9 cellular contexts compared by ENCODE assay signal in the genomic region with DNA sequence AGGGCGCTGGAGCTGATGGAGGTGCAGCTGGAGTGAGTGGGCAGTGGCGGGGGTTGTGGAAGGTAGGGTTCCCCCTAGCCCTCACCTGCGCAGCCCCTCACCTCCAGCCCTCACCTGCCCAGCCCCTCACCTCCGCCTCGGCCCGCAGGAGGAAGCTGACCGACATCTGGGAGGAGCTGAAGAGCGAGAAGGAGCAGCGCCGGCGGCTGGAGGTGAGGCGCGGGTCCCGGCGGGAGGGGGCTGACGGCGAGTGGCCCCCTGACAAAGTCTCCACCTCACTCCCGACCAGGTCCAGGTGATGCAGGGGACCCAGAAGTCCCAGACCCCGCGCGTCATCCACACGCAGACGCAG. TPM values are rescaled to one million over a fixed set of nuclear protein-coding genes. Genes with fewer than 3 reads are reported as not detected.
DNase-seq lines count a peak whose midpoint lies in the region; ATAC-seq and TF ChIP-seq lines count a peak whose summit lies in the region.
"Had no signal": no experiment of that assay in that cellular context is flagged by ENCODE, and none has a peak within 500 bp of the region (broad histone marks: within the 10 kb centered on the region; RNA-seq: fewer than 3 reads in every experiment).

No MANE protein-coding gene starts in this region.

- peak overlapping the region; percentile 68 for H3K4me2 ChIP-seq in IMR-90 (ENCODE audit: low read depth, low read length)

- H2AFZ ChIP-seq in IMR-90 (replicated peaks; ENCODE audit: low read length, poor library complexity), result peak overlapping the region; percentile 86

- H4K20me1 ChIP-seq in IMR-90 (ENCODE audit: insufficient read depth, low read length), result peaks cover 7% of the 10 kb centered on the region

- H3K36me3 Mint-ChIP-seq in endodermal cell (ENCODE audit: low read depth) (peaks cover 10% of the 10 kb centered on the region), nephron (ENCODE audit: low read depth) (peaks cover 19% of the 10 kb centered on the region)

- ATAC-seq in IMR-90 (ENCODE audit: low read depth), result no peak

- TF ChIP-seq CTCF in AG04449 (IDR thresholded peaks at IDR 0.05; ENCODE audit: insufficient read depth, low read length, missing control alignments), result no peak
- no peak for TF ChIP-seq CTCF in IMR-90 (conservative IDR thresholded peaks at IDR 0.05; ENCODE audit: low read depth, low read length)
- TF ChIP-seq CTCF in endodermal cell (conservative IDR thresholded peaks at IDR 0.05), result no peak
- TF ChIP-seq CTCF in nephron (IDR thresholded peaks at IDR 0.05; ENCODE audit: unreplicated experiment in 3 of 3), result no peak

- H4K8ac ChIP-seq in IMR-90 (ENCODE audit: low read depth in 2 of 2, low read length in 2 of 2), result peak overlapping the region; percentile 24 to 61

- H3K56ac ChIP-seq in IMR-90 (ENCODE audit: extremely low read depth, insufficient read depth, low read length), result no peak overlapping the region

- POLR2A ChIA-PET in AG04449 (lab: Yijun Ruan, JAX) (interaction anchor here (0.6 to 2.4 kb wide), 3 partner anchors 14 to 80 kb away, joined by 3 to 13 read pairs (median 12); a partner anchor contains a TSS), IMR-90 (lab: Charles Lee; ENCODE audit: unreplicated experiment) (no interaction called here)

- H3K4me3 ChIP-seq in AG04449 (ENCODE audit: low read depth, low read length) (peak overlapping the region; percentile 78), IMR-90 (ENCODE audit: insufficient read depth, low read depth, low read length) (no peak overlapping the region), endodermal cell (ENCODE audit: low read length) (no peak overlapping the region), HAP-1 (no peak overlapping the region)

- CTCF ChIA-PET in AG04449 (lab: Yijun Ruan, JAX), result no interaction called here
- CTCF ChIA-PET in IMR-90 (lab: Yijun Ruan, JAX), result no interaction called here

- peak overlapping the region; percentile 21 for H2BK5ac ChIP-seq in IMR-90 (ENCODE audit: low read depth, low read length, poor library complexity, severe bottlenecking)

- dilution Hi-C loops in IMR-90 (cut with HindIII; ENCODE audit: low sequenced_read_pairs, unreplicated experiment), result no loop called here

- peak overlapping the region; percentile 21; the same call in 1 of the 2 replicates for H3K27ac ChIP-seq in IMR-90 (ENCODE audit: insufficient read depth, low read length)
- H3K27ac ChIP-seq in endodermal cell (ENCODE audit: low read depth, low read length), result no peak overlapping the region

- no peak overlapping the region for H3K9ac ChIP-seq in IMR-90 (ENCODE audit: low read depth, low read length)
- H3K9ac ChIP-seq in endodermal cell (ENCODE audit: extremely low read depth, low read length, poor library complexity, severe bottlenecking), result no peak overlapping the region

- H4K5ac ChIP-seq in IMR-90 (ENCODE audit: low read depth, low read length), result no peak overlapping the region

- H3K4me1 ChIP-seq in IMR-90 (ENCODE audit: control insufficient read depth, insufficient read depth, low read length) (peaks cover 24% of the 10 kb centered on the region), endodermal cell (ENCODE audit: control insufficient read depth, insufficient read depth, low read length) (peaks cover 3% of the 10 kb centered on the region), HAP-1 (peaks cover 4% of the 10 kb centered on the region; the same call in 1 of the 2 replicates)

- H3K4me3 Mint-ChIP-seq in endodermal cell (peak overlapping the region; percentile 60), nephron (peak overlapping the region; percentile 87 to 91 (median 88))

- H3K27me3 ChIP-seq in IMR-90 (ENCODE audit: control insufficient read depth, insufficient read depth, low read length) (no peaks in the 10 kb centered on the region), endodermal cell (ENCODE audit: control insufficient read depth, insufficient read depth, low read length, poor library complexity, severe bottlenecking) (peaks cover 10% of the 10 kb centered on the region), HAP-1 (ENCODE audit: low read depth) (no peaks in the 10 kb centered on the region)

- no peak overlapping the region for H3K23ac ChIP-seq in IMR-90 (ENCODE audit: low read depth, low read length)

- no peak overlapping the region for H2BK15ac ChIP-seq in IMR-90 (ENCODE audit: low read depth, low read length)

- H3K9me3 ChIP-seq in IMR-90 (ENCODE audit: control insufficient read depth, insufficient read depth, low read length), result no peaks in the 10 kb centered on the region
- no peaks in the 10 kb centered on the region for H3K9me3 ChIP-seq in endodermal cell (ENCODE audit: control insufficient read depth, low read length)
- H3K9me3 ChIP-seq in HAP-1, result no peaks in the 10 kb centered on the region

- peak overlapping the region; percentile 99 for H2AK9ac ChIP-seq in IMR-90 (replicated peaks; ENCODE audit: low read depth, low read length, poor library complexity)

- H3K36me3 ChIP-seq in IMR-90 (ENCODE audit: control insufficient read depth, insufficient read depth, low read length), result peaks cover 9% of the 10 kb centered on the region
- H3K36me3 ChIP-seq in endodermal cell (ENCODE audit: control insufficient read depth, insufficient read depth, low read length), result no peaks in the 10 kb centered on the region
- no peaks in the 10 kb centered on the region; the same call in 1 of the 2 replicates for H3K36me3 ChIP-seq in HAP-1 (replicated peaks)

- intact Hi-C loops in IMR-90 (cut with micrococcal nuclease), result loop anchor here (1.0 to 5.0 kb wide), 3 partner anchors 47 to 100 kb away; a partner anchor contains a TSS

- H2AK5ac ChIP-seq in IMR-90 (ENCODE audit: low read depth, low read length), result peak overlapping the region; percentile 37

- peaks cover 11% of the 10 kb centered on the region; the same call in 1 of the 2 replicates for H3K9me1 ChIP-seq in IMR-90 (ENCODE audit: insufficient read depth, low read length)

- peak overlapping the region; percentile 17; the same call in 1 of the 2 replicates for H2BK120ac ChIP-seq in IMR-90 (ENCODE audit: low read depth, low read length)

- no peak for TF ChIP-seq RAD21 in IMR-90 (IDR thresholded peaks at IDR 0.05; ENCODE audit: low read length)

- H3K9me3 Mint-ChIP-seq in endodermal cell (no peaks in the 10 kb centered on the region), nephron (no peaks in the 10 kb centered on the region)

- peaks cover 9% of the 10 kb centered on the region for H3K4me1 Mint-ChIP-seq in endodermal cell
- peaks cover 30% of the 10 kb centered on the region for H3K4me1 Mint-ChIP-seq in nephron

- DNase-seq in AG04449 (ENCODE audit: low read depth, low spot score) (no peak), IMR-90 (no peak), endodermal cell (peak; percentile 82), HAP-1 (ENCODE audit: low spot score in 2 of 2) (no peak), D341Med (ENCODE audit: low spot score) (no peak), HuH-7.5 (ENCODE audit: low spot score) (no peak)
- no peak for DNase-seq in activated CD4-positive, CD25-positive, alpha-beta regulatory T cell treated with anti-CD3 and anti-CD28 coated beads, Interleukin-2, amount 50 U/mL, for 72 hours

- peaks cover 39% of the 10 kb centered on the region for H3K27me3 Mint-ChIP-seq in endodermal cell (ENCODE audit: insufficient read depth)
- H3K27me3 Mint-ChIP-seq in nephron (ENCODE audit: low read depth), result no peaks in the 10 kb centered on the region

- in situ Hi-C loops in IMR-90 (cut with MboI; ENCODE audit: low sequenced_read_pairs), result no loop called here
- in situ Hi-C loops in HAP-1 (cut with MboI; ENCODE audit: low sequenced_read_pairs), result no loop called here

- peak overlapping the region; percentile 32; the same call in 1 of the 2 replicates for H3K18ac ChIP-seq in IMR-90 (ENCODE audit: low read depth, low read length)

- peak overlapping the region; percentile 53; the same call in 1 of the 2 replicates for H3K14ac ChIP-seq in IMR-90 (replicated peaks; ENCODE audit: low read depth, low read length)

- no peak overlapping the region for H2BK20ac ChIP-seq in IMR-90 (ENCODE audit: low read depth, low read length)

- H3K79me1 ChIP-seq in IMR-90 (ENCODE audit: low read depth in 1 of 2, low read length in 2 of 2), result peaks cover 0 to 52% of the 10 kb centered on the region in 2 experiments; a peak in 3 of 4 replicates

- H3K27ac Mint-ChIP-seq in endodermal cell (peak overlapping the region; percentile 71), nephron (peak overlapping the region; percentile 94 to 100 (median 97))

- H4K91ac ChIP-seq in IMR-90 (ENCODE audit: insufficient read depth, low read depth, low read length), result peak overlapping the region; percentile 49

- WGBS in IMR-90 (ENCODE audit: extremely low coverage in 2 of 2, insufficient read length in 1 of 2), 2 experiments, result 0% methylated on average over 4 of the region's 23 CpGs; no CpG with 5 or more reads in 1 of the 2 experiments
- 32 to 44% methylated on average over 10 to 23 of the region's 23 CpGs for WGBS in endodermal cell (ENCODE audit: insufficient coverage in 1 of 2, insufficient read length in 1 of 2), 2 experiments

- H3K4ac ChIP-seq in IMR-90 (ENCODE audit: low read depth, low read length), result peak overlapping the region; percentile 71

- TF ChIP-seq POLR2A in IMR-90 (IDR thresholded peaks at IDR 0.05; ENCODE audit: low read depth, low read length), result no peak

- BruUV-seq in IMR-90 (replicated peaks; lab: Mats Ljungman, UMichigan), result no TSS peak

TF ChIP-seq in IMR-90, 13 proteins besides CTCF, POLR2A, EP300 and RAD21:
- TF ChIP-seq CHD1 (IDR thresholded peaks at IDR 0.05; ENCODE audit: low read depth, low read length) (no peak), CEBPB (IDR thresholded peaks at IDR 0.05; ENCODE audit: low read depth, low read length) (no peak), RFX5 (IDR thresholded peaks at IDR 0.05; ENCODE audit: low read depth, low read length) (no peak), FOS (IDR thresholded peaks at IDR 0.05; ENCODE audit: low read depth, low read length) (no peak), RCOR1 (IDR thresholded peaks at IDR 0.05; ENCODE audit: insufficient replicate concordance, low read length) (no peak), MAZ (IDR thresholded peaks at IDR 0.05; ENCODE audit: borderline replicate concordance, low read depth, low read length) (no peak), SMC3 (IDR thresholded peaks at IDR 0.05; ENCODE audit: low read depth, low read length) (no peak), MAFK (IDR thresholded peaks at IDR 0.05; ENCODE audit: low read depth, low read length) (no peak), BHLHE40 (IDR thresholded peaks at IDR 0.05; ENCODE audit: low read depth, low read length) (no peak), MXI1 (IDR thresholded peaks at IDR 0.05; ENCODE audit: borderline replicate concordance, low read depth, low read length) (no peak)

RNA-seq across cellular contexts. Expression of a gene that starts 2.7 kb away (rescaled TPM):
- total RNA-seq in IMR-90 (2012; rRNA removed), result 49.8 and 63.3 TPM in 2 replicates
- polyA plus RNA-seq in IMR-90 (2012; rRNA removed), result 64.6 and 147 TPM in 2 replicates
- 167 and 245 TPM in 2 replicates for polyA plus RNA-seq in IMR-90 (2012; cell fraction: cytosol; rRNA removed)
- polyA plus RNA-seq in IMR-90 (2012; cell fraction: nucleus; rRNA removed; ENCODE audit: low replicate concordance), result 42.8 and 99.5 TPM in 2 replicates
- total RNA-seq in endodermal cell, result 10 to 100 TPM; 14.1 to 16.3 TPM
- 26.5 TPM for polyA plus RNA-seq in endodermal cell (2013, experiment 1 of 2)
- polyA plus RNA-seq in endodermal cell (2013, experiment 2 of 2), result 28.6 TPM

RNA-seq across cellular contexts. Expression of a gene that starts 14.6 kb away (rescaled TPM):
- total RNA-seq in IMR-90 (2012; rRNA removed) (1.8 and 1.9 TPM in 2 replicates), endodermal cell (10 to 100 TPM; 14.7 to 15.5 TPM)
- polyA plus RNA-seq in IMR-90 (2012; rRNA removed), result 11.0 and 11.9 TPM in 2 replicates
- 2.6 and 2.9 TPM in 2 replicates for polyA plus RNA-seq in IMR-90 (2012; cell fraction: cytosol; rRNA removed)
- 65.3 and 92.1 TPM in 2 replicates for polyA plus RNA-seq in IMR-90 (2012; cell fraction: nucleus; rRNA removed; ENCODE audit: low replicate concordance)
- 11.3 TPM for polyA plus RNA-seq in endodermal cell (2013, experiment 1 of 2)
- polyA plus RNA-seq in endodermal cell (2013, experiment 2 of 2), result 12.9 TPM
- total RNA-seq: H4 had no signal
